19 cellular contexts compared by ENCODE assay signal in the genomic region with DNA sequence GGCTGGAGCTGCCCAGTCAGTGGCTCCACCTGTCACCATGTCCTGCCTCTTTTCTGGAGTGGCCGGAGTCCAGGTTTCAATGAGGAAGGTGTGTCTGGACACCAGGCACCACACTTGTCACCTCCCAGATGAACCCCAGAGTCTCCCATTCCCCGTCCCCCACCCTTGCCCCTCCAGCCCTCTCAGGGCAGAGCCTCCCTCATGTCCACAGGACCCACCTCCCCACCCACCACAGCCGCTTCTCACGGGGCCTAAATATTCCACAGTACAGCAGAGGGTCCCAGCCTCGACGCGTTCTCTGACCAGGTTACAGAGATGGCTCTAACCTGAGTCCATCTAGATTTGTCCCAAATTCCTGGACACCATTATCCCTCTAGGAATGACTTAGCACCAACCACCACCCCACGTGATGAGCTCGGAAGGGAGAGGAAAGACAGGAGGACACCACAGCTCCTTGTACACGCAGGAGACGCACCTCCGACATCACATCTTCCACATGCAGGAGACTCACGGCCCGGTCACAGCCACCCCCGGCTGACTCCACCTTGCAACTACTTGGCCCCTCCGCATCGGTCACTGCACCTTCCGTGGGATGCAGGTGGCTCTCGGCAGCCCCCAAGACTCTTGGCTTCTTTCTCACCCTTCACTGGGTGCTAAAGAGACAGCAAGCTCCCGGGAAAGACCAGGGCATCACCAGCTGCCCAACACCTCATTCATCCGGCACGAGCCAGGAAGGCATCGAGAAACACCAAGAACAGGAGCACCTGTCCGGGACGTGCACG.
"Had no signal": no experiment of that assay in that cellular context is flagged by ENCODE, and none has a peak within 500 bp of the region (broad histone marks: within the 10 kb centered on the region; RNA-seq: fewer than 3 reads in every experiment).

No MANE protein-coding gene starts in this region.

- H3K27me3 Mint-ChIP-seq: stimulated activated naive CD8-positive, alpha-beta T cell treated with anti-CD3 and anti-CD28 coated beads, Interleukin-15, Interleukin-2, amounts not matched to agents 100 ng/mL and 50 ng/mL, for 24 hours had no signal

- H3K4me3 Mint-ChIP-seq: naive thymus-derived CD4-positive, alpha-beta T cell; stimulated activated effector memory CD8-positive, alpha-beta T cell treated with anti-CD3 and anti-CD28 coated beads, Interleukin-12 subunit alpha, Interleukin-12 subunit beta, amount 100 ng/mL, for 72 hours; stimulated activated naive CD8-positive, alpha-beta T cell treated with anti-CD3 and anti-CD28 coated beads, Interleukin-15, Interleukin-2, amounts not matched to agents 100 ng/mL and 50 ng/mL, for 24 hours had no signal

- H3K36me3 Mint-ChIP-seq: naive thymus-derived CD4-positive, alpha-beta T cell; stimulated activated effector memory CD8-positive, alpha-beta T cell treated with anti-CD3 and anti-CD28 coated beads, Interleukin-12 subunit alpha, Interleukin-12 subunit beta, amount 100 ng/mL, for 72 hours had no signal

- H3K4me1 ChIP-seq: gastrocnemius medialis, left lung, psoas muscle, right lobe of liver, testis, transverse colon had no signal

- H3K27ac Mint-ChIP-seq: stimulated activated effector memory CD8-positive, alpha-beta T cell treated with anti-CD3 and anti-CD28 coated beads, Interleukin-12 subunit alpha, Interleukin-12 subunit beta, amount 100 ng/mL, for 72 hours; stimulated activated naive CD8-positive, alpha-beta T cell treated with anti-CD3 and anti-CD28 coated beads, Interleukin-15, Interleukin-2, amounts not matched to agents 100 ng/mL and 50 ng/mL, for 24 hours had no signal

- H3K4me3 ChIP-seq: gastrocnemius medialis, left lung, lung, psoas muscle, right lobe of liver, transverse colon had no signal

- H3K27ac ChIP-seq: dorsolateral prefrontal cortex, gastrocnemius medialis, left lung, psoas muscle, right lobe of liver, testis, transverse colon had no signal

- DNase-seq: cortex of kidney; effector CD8-positive, alpha-beta T cell; gastrocnemius medialis; glutamatergic neuron; islet precursor cell; mesendoderm; naive thymus-derived CD4-positive, alpha-beta T cell; psoas muscle; stimulated activated CD4-positive, alpha-beta T cell treated with anti-CD3 and anti-CD28 coated beads, Interleukin-4, amount 100 ng/mL, for 1 hour; stimulated activated CD8-positive, alpha-beta memory T cell treated with anti-CD3 and anti-CD28 coated beads, Interleukin-4, amount 100 ng/mL, for 48 hours; testis; transverse colon had no signal

- H3K27me3 ChIP-seq: right lobe of liver, testis, transverse colon had no signal

- H3K9me3 ChIP-seq: gastrocnemius medialis, left lung, psoas muscle, right lobe of liver, testis, transverse colon had no signal

- H3K36me3 ChIP-seq: gastrocnemius medialis, left lung, right lobe of liver, transverse colon had no signal

- H3K9me3 Mint-ChIP-seq: naive thymus-derived CD4-positive, alpha-beta T cell; stimulated activated naive CD8-positive, alpha-beta T cell treated with anti-CD3 and anti-CD28 coated beads, Interleukin-15, Interleukin-2, amounts not matched to agents 100 ng/mL and 50 ng/mL, for 24 hours had no signal

- ATAC-seq: esophagus mucosa; gastrocnemius medialis; left lung; naive thymus-derived CD4-positive, alpha-beta T cell; psoas muscle; right lobe of liver; stimulated activated effector memory CD8-positive, alpha-beta T cell treated with anti-CD3 and anti-CD28 coated beads, Interleukin-12 subunit alpha, Interleukin-12 subunit beta, amount 100 ng/mL, for 72 hours had no signal
